Comparison of ENCODE assay signal across 11 cellular contexts in genomic region chr10:23413629-23414089, GRCh38. TPM values are rescaled to one million over a fixed set of nuclear protein-coding genes. Genes with fewer than 3 reads are reported as not detected.
DNase-seq lines count a peak whose midpoint lies in the region; ATAC-seq and TF ChIP-seq lines count a peak whose summit lies in the region.
"Had no signal": no experiment of that assay in that cellular context is flagged by ENCODE, and none has a peak within 500 bp of the region (broad histone marks: within the 10 kb centered on the region; RNA-seq: fewer than 3 reads in every experiment).

No MANE protein-coding gene starts in this region.

- H3K4me1 Mint-ChIP-seq in IgD-negative memory B cell (peaks cover 18 to 23% (median 21%) of the 10 kb centered on the region in 3 donors), Calu3 (ENCODE audit: low read depth, unreplicated experiment) (peaks cover 15% of the 10 kb centered on the region)
- H3K4me1 Mint-ChIP-seq: nephron progenitor cell had no signal

- ATAC-seq in GM19025 (IDR thresholded peaks at IDR 0.05; ENCODE audit: low read depth, unreplicated experiment) (peak; percentile 85), HG02642 (IDR thresholded peaks at IDR 0.05; ENCODE audit: poor library complexity, unreplicated experiment) (peak; percentile 90)

- no peak for TF ChIP-seq CTCF in Calu3 (IDR thresholded peaks at IDR 0.05; ENCODE audit: unreplicated experiment)

- H3K4me1 ChIP-seq in skeletal muscle tissue (ENCODE audit: control insufficient read depth in 3 of 3, insufficient read depth in 3 of 3, low read length in 3 of 3), result peaks cover 0 to 8% (median 0%) of the 10 kb centered on the region in 3 donors

- H3K4me3 ChIP-seq in skeletal muscle tissue (ENCODE audit: low read length in 3 of 3), result no peak overlapping the region
- H3K4me3 ChIP-seq: MG63 had no signal

- H3K9me3 ChIP-seq in skeletal muscle tissue (ENCODE audit: control insufficient read depth in 3 of 3, low read length in 3 of 3), result no peaks in the 10 kb centered on the region
- H3K9me3 ChIP-seq: MG63 had no signal

- H3K36me3 ChIP-seq in skeletal muscle tissue (ENCODE audit: control insufficient read depth in 3 of 3, insufficient read depth in 3 of 3, low read length in 3 of 3), result no peaks in the 10 kb centered on the region
- H3K36me3 ChIP-seq: MG63 had no signal

- H3K27ac Mint-ChIP-seq in IgD-negative memory B cell, result peak overlapping the region in 1 of 3 donors; percentile 2
- H3K27ac Mint-ChIP-seq in Calu3 (ENCODE audit: unreplicated experiment), result no peak overlapping the region
- H3K27ac Mint-ChIP-seq: nephron progenitor cell had no signal

- H3K9ac ChIP-seq in skeletal muscle tissue (ENCODE audit: low read depth in 1 of 3, low read length in 3 of 3), result no peak overlapping the region

- DNase-seq in stimulated activated CD4-positive, alpha-beta T cell treated with anti-CD3 and anti-CD28 coated beads, Interleukin-4, amount 100 ng/mL, for 24 hours, result no peak
- DNase-seq in Calu3 (no peak), D341Med (ENCODE audit: low spot score) (no peak), NCI-H1694 treated with DMSO at 0.1 percent for 48 hours (lab: John Stamatoyannopoulos, UW) (no peak)
- DNase-seq: foreskin melanocyte, MG63, nephron progenitor cell had no signal

- H3K4me3 Mint-ChIP-seq in IgD-negative memory B cell (peak overlapping the region; percentile 1 to 78 (median 9)), Calu3 (ENCODE audit: low read depth, unreplicated experiment) (no peak overlapping the region)
- H3K4me3 Mint-ChIP-seq: nephron progenitor cell had no signal

- intact Hi-C loops in Calu3 (cut with micrococcal nuclease; ENCODE audit: unreplicated experiment), result no loop called here

- H3K27me3 Mint-ChIP-seq in IgD-negative memory B cell (peaks cover 8% of the 10 kb centered on the region), Calu3 (ENCODE audit: unreplicated experiment) (no peaks in the 10 kb centered on the region)

- no peaks in the 10 kb centered on the region for H3K27me3 ChIP-seq in skeletal muscle tissue (ENCODE audit: control insufficient read depth in 3 of 3, insufficient read depth in 3 of 3, low read length in 3 of 3)
- H3K27me3 ChIP-seq: MG63 had no signal

- no TSS peak for BruUV-seq in Calu3 (replicated peaks; lab: Mats Ljungman, UMichigan)

- CTCF ChIA-PET in Calu3 (lab: Charles Lee), result no interaction called here

- no peaks in the 10 kb centered on the region for H3K36me3 Mint-ChIP-seq in IgD-negative memory B cell
- H3K36me3 Mint-ChIP-seq in Calu3 (ENCODE audit: insufficient read depth, unreplicated experiment), result no peaks in the 10 kb centered on the region

- H3K9me3 Mint-ChIP-seq in IgD-negative memory B cell (no peaks in the 10 kb centered on the region), Calu3 (ENCODE audit: low read depth, unreplicated experiment) (no peaks in the 10 kb centered on the region)
- H3K9me3 Mint-ChIP-seq: nephron progenitor cell had no signal

- H3K27ac ChIP-seq in skeletal muscle tissue (ENCODE audit: low read depth, low read length), result peak overlapping the region; percentile 61

RNA-seq across cellular contexts. Expression of gene OTUD1, which starts 25.2 kb away (rescaled TPM):
- polyA plus RNA-seq in IgD-negative memory B cell, result 16.4 TPM
- total RNA-seq in skeletal muscle tissue (13.0 TPM), Calu3 (2022) (8.0 and 10.4 TPM in 2 replicates)
